1 cellular context compared by ENCODE assay signal in genomic region chrX:119218198-119218597, GRCh38.
TF ChIP-seq lines count a peak whose summit lies in the region.

No MANE protein-coding gene starts in this region.

TF ChIP-seq in GM23338, 12 proteins besides CTCF, POLR2A, EP300 and RAD21 (continued from another document):
- TF ChIP-seq EZH2phosphoT487 (IDR thresholded peaks at IDR 0.05; ENCODE audit: unreplicated experiment) (no peak), ZNF114 (CRISPR knock-in tag; IDR thresholded peaks at IDR 0.05) (no peak), ETS1 (IDR thresholded peaks at IDR 0.05) (no peak), REST (IDR thresholded peaks at IDR 0.05; ENCODE audit: unreplicated experiment) (no peak), ZNF331 (CRISPR knock-in tag; IDR thresholded peaks at IDR 0.05; ENCODE audit: low read depth) (no peak), NANOG (IDR thresholded peaks at IDR 0.05; ENCODE audit: borderline replicate concordance) (no peak), STAT1 (IDR thresholded peaks at IDR 0.05; ENCODE audit: unreplicated experiment) (no peak), ZNF462 (CRISPR knock-in tag; IDR thresholded peaks at IDR 0.05) (no peak), JUNB (IDR thresholded peaks at IDR 0.05; ENCODE audit: unreplicated experiment) (no peak), POLR2AphosphoS5 (IDR thresholded peaks at IDR 0.05; ENCODE audit: low read depth) (no peak)
